In genomic region chr7:13035233-13035632, GRCh38 we compare ENCODE assay signal across 14 cellular contexts.
"Had no signal": no experiment of that assay in that cellular context is flagged by ENCODE, and none has a peak within 500 bp of the region (broad histone marks: within the 10 kb centered on the region; RNA-seq: fewer than 3 reads in every experiment).

No MANE protein-coding gene starts in this region.

- H3K9me3 ChIP-seq: esophagus squamous epithelium, suprapubic skin, upper lobe of left lung had no signal

- H3K4me1 Mint-ChIP-seq: activated naive CD8-positive, alpha-beta T cell treated with anti-CD3 and anti-CD28 coated beads, Interleukin-2, amount 10 ng/mL, durations not matched to agents 7 days and 5 days; T-helper 17 cell had no signal

- H3K27ac ChIP-seq: esophagus squamous epithelium, suprapubic skin, upper lobe of left lung had no signal

- ATAC-seq: sciatic nerve, T-helper 17 cell had no signal

- H3K4me3 Mint-ChIP-seq: activated naive CD8-positive, alpha-beta T cell treated with anti-CD3 and anti-CD28 coated beads, Interleukin-2, amount 10 ng/mL, durations not matched to agents 7 days and 5 days; activated T-helper 1 cell treated with anti-CD3 and anti-CD28 coated beads, Interleukin-12 subunit alpha, Interleukin-12 subunit beta, Interleukin-2, Interleukin-4 antibody, amounts not matched to agents 30 ng/mL and 10 ng/mL and 1 ng/mL, durations not matched to agents 14 hours and 24 hours and 36 hours; nephron progenitor cell; stimulated activated naive CD8-positive, alpha-beta T cell treated with anti-CD3 and anti-CD28 coated beads, Interleukin-15, Interleukin-2, amounts not matched to agents 100 ng/mL and 50 ng/mL, for 24 hours; T-helper 17 cell had no signal

- H3K27ac Mint-ChIP-seq: activated naive CD8-positive, alpha-beta T cell treated with anti-CD3 and anti-CD28 coated beads, Interleukin-2, amount 10 ng/mL, durations not matched to agents 7 days and 5 days; activated T-helper 1 cell treated with anti-CD3 and anti-CD28 coated beads, Interleukin-12 subunit alpha, Interleukin-12 subunit beta, Interleukin-2, Interleukin-4 antibody, amounts not matched to agents 30 ng/mL and 10 ng/mL and 1 ng/mL, durations not matched to agents 14 hours and 24 hours and 36 hours; nephron progenitor cell; stimulated activated naive CD8-positive, alpha-beta T cell treated with anti-CD3 and anti-CD28 coated beads, Interleukin-15, Interleukin-2, amounts not matched to agents 100 ng/mL and 50 ng/mL, for 24 hours; T-helper 17 cell had no signal

- DNase-seq: activated CD4-positive, CD25-positive, alpha-beta regulatory T cell treated with anti-CD3 and anti-CD28 coated beads, Interleukin-2, amount 50 U/mL, for 72 hours; activated naive CD8-positive, alpha-beta T cell treated with anti-CD3 and anti-CD28 coated beads, Interleukin-2, amount 10 ng/mL, durations not matched to agents 7 days and 5 days; cerebellar nuclear complex; effector CD8-positive, alpha-beta T cell; esophagus squamous epithelium; hippocampal formation; nephron progenitor cell; spleen; T-helper 17 cell; upper lobe of left lung had no signal

- H3K4me3 ChIP-seq: esophagus squamous epithelium, spleen, suprapubic skin, upper lobe of left lung had no signal

- H3K36me3 ChIP-seq: esophagus squamous epithelium, spleen, suprapubic skin, upper lobe of left lung had no signal

- H3K4me1 ChIP-seq: esophagus squamous epithelium, spleen, suprapubic skin had no signal

- H3K27me3 ChIP-seq: esophagus squamous epithelium, spleen, suprapubic skin, upper lobe of left lung had no signal

- H3K9me3 Mint-ChIP-seq: activated naive CD8-positive, alpha-beta T cell treated with anti-CD3 and anti-CD28 coated beads, Interleukin-2, amount 10 ng/mL, durations not matched to agents 7 days and 5 days; activated T-helper 1 cell treated with anti-CD3 and anti-CD28 coated beads, Interleukin-12 subunit alpha, Interleukin-12 subunit beta, Interleukin-2, Interleukin-4 antibody, amounts not matched to agents 30 ng/mL and 10 ng/mL and 1 ng/mL, durations not matched to agents 14 hours and 24 hours and 36 hours; stimulated activated naive CD8-positive, alpha-beta T cell treated with anti-CD3 and anti-CD28 coated beads, Interleukin-15, Interleukin-2, amounts not matched to agents 100 ng/mL and 50 ng/mL, for 24 hours had no signal
